9 cellular contexts compared by ENCODE assay signal in genomic region chr9:133558191-133559126, GRCh38. TPM values are rescaled to one million over a fixed set of nuclear protein-coding genes. Genes with fewer than 3 reads are reported as not detected.
DNase-seq lines count a peak whose midpoint lies in the region; ATAC-seq and FAIRE-seq lines count a peak whose summit lies in the region.
"Had no signal": no experiment of that assay in that cellular context is flagged by ENCODE, and none has a peak within 500 bp of the region (broad histone marks: within the 10 kb centered on the region; RNA-seq: fewer than 3 reads in every experiment).

No MANE protein-coding gene starts in this region.

- H3K9me3 Mint-ChIP-seq in natural killer cell treated with Interleukin-12 subunit alpha and Interleukin-12 subunit beta and Interleukin-15 and Interleukin-18, amount 100 ng/mL, for 72 hours = no peaks in the 10 kb centered on the region

- peak overlapping the region; percentile 82 to 98 (median 89) for H3K4me2 ChIP-seq in BLaER1 treated with 17β-estradiol and CSF1 and Interleukin-3, amounts not matched to agents 10 nM and 100 nM

- peaks cover 17 to 22% of the 10 kb centered on the region in 2 donors for H3K4me1 Mint-ChIP-seq in natural killer cell treated with Interleukin-12 subunit alpha and Interleukin-12 subunit beta and Interleukin-15 and Interleukin-18, amount 100 ng/mL, for 72 hours (ENCODE audit: low read depth in 2 of 2)

- peak overlapping the region; percentile 60 to 88 (median 75); a peak in 21 of 22 replicates for H3K9ac ChIP-seq in BLaER1 treated with 17β-estradiol and CSF1 and Interleukin-3, amounts not matched to agents 10 nM and 100 nM
- H3K9ac ChIP-seq: parathyroid adenoma had no signal

- H3K36me3 Mint-ChIP-seq in natural killer cell treated with Interleukin-12 subunit alpha and Interleukin-12 subunit beta and Interleukin-15 and Interleukin-18, amount 100 ng/mL, for 72 hours = no peaks in the 10 kb centered on the region

- peaks cover 74 to 97% (median 86%) of the 10 kb centered on the region in 10 experiments for H3K4me1 ChIP-seq in BLaER1 treated with 17β-estradiol and CSF1 and Interleukin-3, amounts not matched to agents 10 nM and 100 nM
- H3K4me1 ChIP-seq: parathyroid adenoma had no signal

- peak overlapping the region; percentile 60 to 98 (median 89); a peak in 21 of 22 replicates for H3K27ac ChIP-seq in BLaER1 treated with 17β-estradiol and CSF1 and Interleukin-3, amounts not matched to agents 10 nM and 100 nM
- H3K27ac ChIP-seq: parathyroid adenoma had no signal

- no peaks in the 10 kb centered on the region; a peak in 1 of 22 replicates for H4K20me1 ChIP-seq in BLaER1 treated with 17β-estradiol and CSF1 and Interleukin-3, amounts not matched to agents 10 nM and 100 nM

- H3K27me3 Mint-ChIP-seq in natural killer cell treated with Interleukin-12 subunit alpha and Interleukin-12 subunit beta and Interleukin-15 and Interleukin-18, amount 100 ng/mL, for 72 hours = peaks cover 5 to 13% of the 10 kb centered on the region in 2 donors

- peaks cover 0 to 22% (median 0%) of the 10 kb centered on the region in 11 experiments; a peak in 3 of 22 replicates for H3K27me3 ChIP-seq in BLaER1 treated with 17β-estradiol and CSF1 and Interleukin-3, amounts not matched to agents 10 nM and 100 nM

- ATAC-seq in GM21825 (IDR thresholded peaks at IDR 0.05; ENCODE audit: unreplicated experiment) = peak; percentile 48
- ATAC-seq in natural killer cell treated with Interleukin-12 subunit alpha and Interleukin-12 subunit beta and Interleukin-15 and Interleukin-18, amount 100 ng/mL, for 72 hours = peak; percentile 60 to 82
- no peak for ATAC-seq in HG02885 (IDR thresholded peaks at IDR 0.05; ENCODE audit: poor library complexity, unreplicated experiment)

- H3K4me3 ChIP-seq in BLaER1 treated with 17β-estradiol and CSF1 and Interleukin-3, amounts not matched to agents 10 nM and 100 nM = peak overlapping the region; percentile 16 to 56 (median 31); a peak in 17 of 20 replicates

- no peak for FAIRE-seq in urothelium cell line (lab: Jason Lieb, UNC)

- no peaks in the 10 kb centered on the region for H3K36me3 ChIP-seq in BLaER1 treated with 17β-estradiol and CSF1 and Interleukin-3, amounts not matched to agents 10 nM and 100 nM

- no peaks in the 10 kb centered on the region for H3K9me3 ChIP-seq in BLaER1 treated with 17β-estradiol and CSF1 and Interleukin-3, amounts not matched to agents 10 nM and 100 nM (replicated peaks in 1 of 11)

- DNase-seq in RKO (ENCODE audit: low spot score) (peak; percentile 68), epidermal melanocyte (ENCODE audit: insufficient read length, low spot score) (peak; percentile 57), urothelium cell line (ENCODE audit: low spot score) (peak; percentile 79), NCI-H1694 (lab: John Stamatoyannopoulos, UW) (no peak)
- peak; percentile 81 for DNase-seq in natural killer cell treated with Interleukin-12 subunit alpha and Interleukin-12 subunit beta and Interleukin-15 and Interleukin-18, amount 100 ng/mL, for 72 hours (ENCODE audit: low spot score)

- peak overlapping the region; percentile 80 for H3K4me3 Mint-ChIP-seq in natural killer cell treated with Interleukin-12 subunit alpha and Interleukin-12 subunit beta and Interleukin-15 and Interleukin-18, amount 100 ng/mL, for 72 hours

- peak overlapping the region; percentile 38 to 90 for H3K27ac Mint-ChIP-seq in natural killer cell treated with Interleukin-12 subunit alpha and Interleukin-12 subunit beta and Interleukin-15 and Interleukin-18, amount 100 ng/mL, for 72 hours

RNA-seq across cellular contexts. Expression of gene ADAMTSL2, which starts 24.0 kb away (rescaled TPM):
- total RNA-seq in natural killer cell treated with Interleukin-12 subunit alpha and Interleukin-12 subunit beta and Interleukin-15 and Interleukin-18, amount 100 ng/mL, for 72 hours = not detected

RNA-seq across cellular contexts. Expression of gene MYMK, which starts 33.7 kb away (rescaled TPM):
- not detected for total RNA-seq in natural killer cell treated with Interleukin-12 subunit alpha and Interleukin-12 subunit beta and Interleukin-15 and Interleukin-18, amount 100 ng/mL, for 72 hours

RNA-seq across cellular contexts. Expression of gene FAM163B, which starts 50.7 kb away (rescaled TPM):
- not detected for total RNA-seq in natural killer cell treated with Interleukin-12 subunit alpha and Interleukin-12 subunit beta and Interleukin-15 and Interleukin-18, amount 100 ng/mL, for 72 hours
